Comparison of ENCODE assay signal across 1 cellular context in the genomic region with DNA sequence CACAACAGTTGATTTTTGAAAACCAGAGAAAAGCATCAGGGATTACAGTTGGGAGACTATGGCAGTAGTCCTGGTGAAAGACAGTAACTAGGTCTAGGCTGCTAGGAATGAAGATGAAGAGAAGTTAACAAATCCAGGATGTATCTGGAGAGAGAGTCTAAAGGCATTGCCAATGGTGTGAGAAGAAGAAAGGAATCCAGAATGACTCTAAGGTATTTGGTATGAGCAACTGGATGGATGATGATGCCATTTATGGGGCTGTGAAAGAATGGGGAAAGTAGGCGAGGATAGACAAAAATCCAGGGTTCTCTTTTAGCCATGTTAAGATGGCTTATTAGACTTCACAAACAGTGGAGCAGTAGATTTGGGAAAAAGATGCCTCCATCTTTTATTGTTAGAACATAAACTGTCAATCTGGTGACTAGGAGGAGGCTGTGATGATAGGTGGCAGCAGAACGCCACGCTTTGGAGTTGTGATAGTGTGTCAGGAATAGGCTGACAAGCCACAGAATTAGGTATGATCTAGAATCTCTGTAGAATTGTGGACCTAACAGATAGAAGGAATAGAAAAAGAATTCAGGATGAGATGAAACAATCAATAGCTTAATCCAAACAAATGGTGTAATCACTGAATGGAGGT.
TF ChIP-seq lines count a peak whose summit lies in the region.

No MANE protein-coding gene starts in this region.

TF ChIP-seq in WTC11, 78 proteins besides CTCF, POLR2A, EP300 and RAD21 (continued from another document):
- TF ChIP-seq, protein P1, sequence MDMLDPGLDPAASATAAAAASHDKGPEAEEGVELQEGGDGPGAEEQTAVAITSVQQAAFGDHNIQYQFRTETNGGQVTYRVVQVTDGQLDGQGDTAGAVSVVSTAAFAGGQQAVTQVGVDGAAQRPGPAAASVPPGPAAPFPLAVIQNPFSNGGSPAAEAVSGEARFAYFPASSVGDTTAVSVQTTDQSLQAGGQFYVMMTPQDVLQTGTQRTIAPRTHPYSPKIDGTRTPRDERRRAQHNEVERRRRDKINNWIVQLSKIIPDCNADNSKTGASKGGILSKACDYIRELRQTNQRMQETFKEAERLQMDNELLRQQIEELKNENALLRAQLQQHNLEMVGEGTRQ (CRISPR knock-in tag; IDR thresholded peaks at IDR 0.05), result no peak
- TF ChIP-seq KAT7 (CRISPR knock-in tag; IDR thresholded peaks at IDR 0.05; ENCODE audit: borderline replicate concordance) (no peak), OVOL2 (CRISPR knock-in tag; IDR thresholded peaks at IDR 0.05; ENCODE audit: borderline replicate concordance) (no peak), CBFB (CRISPR knock-in tag; IDR thresholded peaks at IDR 0.05; ENCODE audit: low read depth) (no peak)
- TF ChIP-seq, protein P2, sequence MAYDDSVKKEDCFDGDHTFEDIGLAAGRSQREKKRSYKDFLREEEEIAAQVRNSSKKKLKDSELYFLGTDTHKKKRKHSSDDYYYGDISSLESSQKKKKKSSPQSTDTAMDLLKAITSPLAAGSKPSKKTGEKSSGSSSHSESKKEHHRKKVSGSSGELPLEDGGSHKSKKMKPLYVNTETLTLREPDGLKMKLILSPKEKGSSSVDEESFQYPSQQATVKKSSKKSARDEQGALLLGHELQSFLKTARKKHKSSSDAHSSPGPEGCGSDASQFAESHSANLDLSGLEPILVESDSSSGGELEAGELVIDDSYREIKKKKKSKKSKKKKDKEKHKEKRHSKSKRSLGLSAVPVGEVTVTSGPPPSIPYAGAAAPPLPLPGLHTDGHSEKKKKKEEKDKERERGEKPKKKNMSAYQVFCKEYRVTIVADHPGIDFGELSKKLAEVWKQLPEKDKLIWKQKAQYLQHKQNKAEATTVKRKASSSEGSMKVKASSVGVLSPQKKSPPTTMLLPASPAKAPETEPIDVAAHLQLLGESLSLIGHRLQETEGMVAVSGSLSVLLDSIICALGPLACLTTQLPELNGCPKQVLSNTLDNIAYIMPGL (CRISPR knock-in tag; IDR thresholded peaks at IDR 0.05), result no peak
- TF ChIP-seq, protein P3, sequence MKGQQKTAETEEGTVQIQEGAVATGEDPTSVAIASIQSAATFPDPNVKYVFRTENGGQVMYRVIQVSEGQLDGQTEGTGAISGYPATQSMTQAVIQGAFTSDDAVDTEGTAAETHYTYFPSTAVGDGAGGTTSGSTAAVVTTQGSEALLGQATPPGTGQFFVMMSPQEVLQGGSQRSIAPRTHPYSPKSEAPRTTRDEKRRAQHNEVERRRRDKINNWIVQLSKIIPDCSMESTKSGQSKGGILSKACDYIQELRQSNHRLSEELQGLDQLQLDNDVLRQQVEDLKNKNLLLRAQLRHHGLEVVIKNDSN (CRISPR knock-in tag; IDR thresholded peaks at IDR 0.05), result no peak
